ENCODE assay signal across 28 cellular contexts in the genomic region with DNA sequence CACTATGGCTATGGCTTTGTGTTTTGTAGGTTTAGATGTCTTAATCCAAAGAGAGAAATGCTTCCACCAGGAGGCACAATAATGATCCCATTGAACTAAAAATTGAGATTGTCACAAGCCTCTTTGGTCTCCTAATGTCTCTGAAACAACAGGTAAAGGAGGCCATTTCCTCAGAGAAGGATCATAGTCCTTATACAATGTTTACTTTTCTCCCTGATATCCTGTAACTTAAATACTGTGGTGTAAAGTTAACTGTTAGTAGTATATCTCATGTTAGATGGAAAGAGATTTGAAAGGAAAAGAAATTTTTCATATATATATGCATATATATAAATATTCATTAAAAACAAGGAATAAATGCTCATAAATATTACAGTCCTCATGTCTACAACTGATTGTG.
"Had no signal": no experiment of that assay in that cellular context is flagged by ENCODE, and none has a peak within 500 bp of the region (broad histone marks: within the 10 kb centered on the region; RNA-seq: fewer than 3 reads in every experiment).

No MANE protein-coding gene starts in this region.

- H3K36me3 ChIP-seq: neural progenitor cell, ovary, spleen, suprapubic skin, tibial artery, transverse colon, upper lobe of right lung, uterus had no signal

- H3K27ac ChIP-seq: neural progenitor cell, ovary, parathyroid adenoma, psoas muscle, skin epidermis, spleen, suprapubic skin, testis, tibial artery, transverse colon, upper lobe of right lung, uterus had no signal

- H3K9ac ChIP-seq: neural progenitor cell, parathyroid adenoma had no signal

- H3K9me3 ChIP-seq: ovary, psoas muscle, spleen, suprapubic skin, testis, tibial artery, transverse colon, upper lobe of right lung, uterus had no signal

- H3K4me3 ChIP-seq: neural progenitor cell, ovary, psoas muscle, skin epidermis, smooth muscle cell, spleen, suprapubic skin, testis, tibial artery, transverse colon, upper lobe of right lung, uterus had no signal

- H3K27me3 ChIP-seq: neural progenitor cell, ovary, spleen, suprapubic skin, testis, tibial artery, transverse colon, upper lobe of right lung, uterus had no signal

- ATAC-seq: natural killer cell; psoas muscle; right cardiac atrium; sciatic nerve; stimulated activated memory B cell treated with anti-CD40 and anti-IgM and Interleukin-4, amounts not matched to agents 10 μg/mL and 1 μg/mL and 100 μg/mL, for 72 hours; stimulated activated naive CD8-positive, alpha-beta T cell treated with anti-CD3 and anti-CD28 coated beads, Interleukin-15, amount 100 ng/mL, for 72 hours; stimulated activated naive CD8-positive, alpha-beta T cell treated with anti-CD3 and anti-CD28 coated beads, Interleukin-15, Interleukin-2, amounts not matched to agents 100 U/mL and 50 U/mL, for 24 hours; upper lobe of right lung had no signal

- H3K4me2 ChIP-seq: neural progenitor cell, smooth muscle cell had no signal

- H3K79me2 ChIP-seq: parathyroid adenoma had no signal

- DNase-seq: natural killer cell; occipital lobe; ovary; posterior cingulate gyrus; psoas muscle; right cardiac atrium; spleen; stimulated activated CD4-positive, alpha-beta T cell treated with anti-CD3 and anti-CD28 coated beads, Interleukin-12 subunit alpha, Interleukin-12 subunit beta, amount 100 ng/mL, for 4 hours; stimulated activated CD4-positive, alpha-beta T cell treated with anti-CD3 and anti-CD28 coated beads, Interleukin-1b, Interleukin-23, amount 100 ng/mL, for 48 hours; stimulated activated CD4-positive, alpha-beta T cell treated with anti-CD3 and anti-CD28 coated beads, Interleukin-4, amount 100 ng/mL, for 1 hour; stimulated activated CD4-positive, alpha-beta T cell treated with anti-CD3 and anti-CD28 coated beads, Interleukin-4, amount 100 ng/mL, for 4 hours; stimulated activated CD8-positive, alpha-beta memory T cell treated with anti-CD3 and anti-CD28 coated beads, Interleukin-4, amount 100 ng/mL, for 48 hours; stimulated activated naive CD4-positive, alpha-beta T cell; stimulated activated naive CD8-positive, alpha-beta T cell treated with anti-CD3 and anti-CD28 coated beads, Interleukin-15, amount 100 ng/mL, for 72 hours; stimulated activated naive CD8-positive, alpha-beta T cell treated with anti-CD3 and anti-CD28 coated beads, Interleukin-15, Interleukin-2, amounts not matched to agents 100 U/mL and 50 U/mL, for 24 hours; substantia nigra; testis; tibial artery; transverse colon; upper lobe of right lung; uterus had no signal

- H3K4me1 ChIP-seq: neural progenitor cell, parathyroid adenoma, psoas muscle, spleen, suprapubic skin, testis, tibial artery, transverse colon, upper lobe of right lung, uterus had no signal

- H2AFZ ChIP-seq: neural progenitor cell, parathyroid adenoma had no signal
